In the genomic region with DNA sequence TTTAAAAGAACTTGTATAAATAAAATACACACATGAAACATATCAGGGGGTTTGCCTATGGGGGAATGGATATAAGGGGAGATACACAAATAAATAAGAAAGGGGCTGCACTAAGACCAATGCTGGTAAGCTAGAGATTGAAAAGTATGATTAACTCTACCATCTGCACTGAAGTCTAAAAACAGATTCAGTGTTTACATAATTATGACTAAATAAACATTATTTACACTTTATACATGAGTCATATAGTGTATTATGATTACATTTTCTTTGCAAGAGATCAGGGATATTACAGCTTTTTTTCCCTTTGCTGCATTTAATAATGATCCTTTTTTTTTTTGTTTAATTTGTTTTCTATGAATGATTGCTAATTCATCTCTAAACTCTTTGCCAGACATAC, we compare ENCODE assay signal across 17 cellular contexts.
DNase-seq lines count a peak whose midpoint lies in the region; ATAC-seq and TF ChIP-seq lines count a peak whose summit lies in the region.
"Had no signal": no experiment of that assay in that cellular context is flagged by ENCODE, and none has a peak within 500 bp of the region (broad histone marks: within the 10 kb centered on the region; RNA-seq: fewer than 3 reads in every experiment).

No MANE protein-coding gene starts in this region.

- POLR2A ChIA-PET in PC-3 (lab: Charles Lee; ENCODE audit: unreplicated experiment): no interaction called here

- H3K27me3 ChIP-seq in PC-3 (ENCODE audit: low read length): no peaks in the 10 kb centered on the region
- H3K27me3 ChIP-seq: BLaER1 had no signal

- DNase-seq in DMS53 treated with DMSO at 0.1 percent for 48 hours (lab: John Stamatoyannopoulos, UW; ENCODE audit: unreplicated experiment) (peak; percentile 10), PC-3 (peak; percentile 43), epithelial cell of esophagus (ENCODE audit: low read depth) (peak; percentile 21), cerebellum (ENCODE audit: low spot score) (no peak)
- DNase-seq: CD4-positive, CD25-positive, alpha-beta regulatory T cell; CD8-positive, alpha-beta memory T cell; DMS 273 treated with DMSO at 0.1 percent for 48 hours; DND-41; GDM1; GOT3; HFFc6 had no signal

- peak; percentile 67 for ATAC-seq in PC-3
- ATAC-seq in HG03520 (IDR thresholded peaks at IDR 0.05; ENCODE audit: unreplicated experiment): no peak
- ATAC-seq in HG03565 (IDR thresholded peaks at IDR 0.05; ENCODE audit: unreplicated experiment): no peak
- ATAC-seq: GM12878 had no signal

- CTCF ChIA-PET in PC-3 (lab: Charles Lee): interaction anchor here (0.6 kb wide), 1 partner anchor 525 kb away, joined by 3 read pairs; no protein-coding TSS in a partner anchor

- BruUV-seq in PC-3 (replicated peaks; lab: Mats Ljungman, UMichigan): no TSS peak

- no peaks in the 10 kb centered on the region for H3K79me2 ChIP-seq in PC-3 (ENCODE audit: low read length)

- 0 out of 2 replicates have a peak overlapping the region, but pooled peaks have one; percentile 28 for H3K4me2 ChIP-seq in PC-3 (ENCODE audit: low read length)
- H3K4me2 ChIP-seq: BLaER1 had no signal

- H4K20me1 ChIP-seq in PC-3 (ENCODE audit: low read length): no peaks in the 10 kb centered on the region
- H4K20me1 ChIP-seq: BLaER1 had no signal

- no peaks in the 10 kb centered on the region for H3F3A ChIP-seq in PC-3 (ENCODE audit: low read length, unreplicated experiment)

- H3K4me3 ChIP-seq in PC-3 (ENCODE audit: low read length): no peak overlapping the region
- no peak overlapping the region for H3K4me3 ChIP-seq in epithelial cell of esophagus (ENCODE audit: low read length)
- H3K4me3 ChIP-seq: BLaER1, GM12878, HAP-1 had no signal

- H2AFZ ChIP-seq in PC-3 (ENCODE audit: low read length): no peak overlapping the region

- intact Hi-C loops in PC-3 (cut with micrococcal nuclease): loop anchor here (5.0 kb wide), 1 partner anchor 150 kb away; no protein-coding TSS in a partner anchor

- peaks cover 24% of the 10 kb centered on the region for H3K4me1 ChIP-seq in PC-3 (ENCODE audit: insufficient read depth, low read length)

- TF ChIP-seq CTCF in PC-3 (conservative IDR thresholded peaks at IDR 0.05; ENCODE audit: low read depth, low read length) (no peak), epithelial cell of esophagus (IDR thresholded peaks at IDR 0.05; ENCODE audit: insufficient read depth, low read depth, low read length, missing control alignments) (no peak)

- H3K9me3 ChIP-seq in PC-3 (ENCODE audit: low read length): no peaks in the 10 kb centered on the region

- H3K9me2 ChIP-seq in PC-3 (replicated peaks; ENCODE audit: low read length): no peaks in the 10 kb centered on the region

- no peak overlapping the region for H3K27ac ChIP-seq in PC-3 (ENCODE audit: low read length)
- H3K27ac ChIP-seq: BLaER1, C4-2B had no signal

- no peak overlapping the region for H3K9ac ChIP-seq in PC-3 (ENCODE audit: low read length)
- H3K9ac ChIP-seq: BLaER1 had no signal

- no peaks in the 10 kb centered on the region for H3K36me3 ChIP-seq in PC-3 (ENCODE audit: low read depth, low read length)
- H3K36me3 ChIP-seq: BLaER1, HAP-1 had no signal
